In the genomic region with DNA sequence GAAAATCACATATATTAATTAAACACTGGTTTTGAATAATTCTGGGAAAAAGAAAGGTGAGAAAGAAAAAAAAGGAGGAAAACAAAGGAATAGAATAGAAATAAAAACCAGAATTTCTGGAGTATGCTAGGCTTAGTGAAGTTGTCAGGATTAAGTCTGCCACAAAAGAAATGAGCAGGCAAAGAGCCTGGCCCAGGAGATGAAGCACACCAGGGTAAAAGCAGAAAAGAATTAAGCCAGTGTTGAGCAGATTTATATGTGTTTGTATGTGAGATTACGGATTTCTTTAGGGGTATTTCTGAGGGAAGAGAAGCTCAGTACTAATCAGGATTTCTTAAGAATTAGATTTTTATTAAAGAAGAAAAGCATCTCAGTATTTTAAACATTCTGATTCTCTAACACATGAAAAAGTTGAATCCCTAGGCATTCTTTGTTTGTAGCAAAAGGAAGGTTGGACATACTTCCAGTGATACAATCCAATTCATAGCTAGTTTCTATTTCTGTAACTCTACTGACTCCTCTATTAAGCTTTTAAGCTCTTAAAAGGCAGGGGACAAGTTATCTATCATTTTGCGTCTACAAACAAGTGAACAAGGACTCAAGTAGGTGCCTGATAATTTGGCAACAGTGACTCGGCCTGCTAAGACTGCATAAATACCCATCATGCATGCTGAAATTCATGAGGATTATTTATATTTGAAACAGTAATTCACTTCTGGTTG, we compare ENCODE assay signal across 10 cellular contexts.
DNase-seq lines count a peak whose midpoint lies in the region; ATAC-seq and TF ChIP-seq lines count a peak whose summit lies in the region.
"Had no signal": no experiment of that assay in that cellular context is flagged by ENCODE, and none has a peak within 500 bp of the region (broad histone marks: within the 10 kb centered on the region; RNA-seq: fewer than 3 reads in every experiment).

No MANE protein-coding gene starts in this region.

- no peaks in the 10 kb centered on the region for H3K9me3 ChIP-seq in CD8-positive, alpha-beta memory T cell (ENCODE audit: low read length)
- H3K9me3 ChIP-seq in heart right ventricle: no peaks in the 10 kb centered on the region
- H3K9me3 ChIP-seq in endodermal cell (ENCODE audit: control insufficient read depth, low read length): no peaks in the 10 kb centered on the region

- H3K27me3 ChIP-seq in CD8-positive, alpha-beta memory T cell (ENCODE audit: insufficient read depth, low read length, poor library complexity, severe bottlenecking): no peaks in the 10 kb centered on the region
- no peaks in the 10 kb centered on the region for H3K27me3 ChIP-seq in heart right ventricle
- no peaks in the 10 kb centered on the region for H3K27me3 ChIP-seq in rectal smooth muscle tissue (ENCODE audit: control insufficient read depth, insufficient read depth, low read length)
- no peaks in the 10 kb centered on the region for H3K27me3 ChIP-seq in endodermal cell (ENCODE audit: control insufficient read depth, insufficient read depth, low read length, poor library complexity, severe bottlenecking)

- H3K36me3 ChIP-seq in CD8-positive, alpha-beta memory T cell (ENCODE audit: insufficient read depth, low read length): no peaks in the 10 kb centered on the region
- H3K36me3 ChIP-seq in heart right ventricle (peaks cover 0 to 4% (median 0%) of the 10 kb centered on the region in 9 donors), rectal smooth muscle tissue (ENCODE audit: control insufficient read depth, insufficient read depth, low read length) (no peaks in the 10 kb centered on the region), endodermal cell (ENCODE audit: control insufficient read depth, insufficient read depth, low read length) (peaks cover 6% of the 10 kb centered on the region)

- peaks cover 0 to 10% (median 7%) of the 10 kb centered on the region in 3 donors for H3K36me3 Mint-ChIP-seq in CD8-positive, alpha-beta memory T cell
- H3K36me3 Mint-ChIP-seq in WTC11 (no peaks in the 10 kb centered on the region; the same call in 1 of the 2 replicates), endodermal cell (ENCODE audit: low read depth) (no peaks in the 10 kb centered on the region)

- CTCF ChIA-PET in CD8-positive, alpha-beta memory T cell (lab: Charles Lee): interaction anchor here (1.6 kb wide), 1 partner anchor 11 kb away, joined by 5 read pairs; no protein-coding TSS in a partner anchor
- CTCF ChIA-PET in WTC11 (lab: Charles Lee): interaction anchor here (0.6 to 1.3 kb wide), 13 partner anchors 9 to 465 kb away, joined by 3 to 7 read pairs (median 3); no protein-coding TSS in a partner anchor

- DNase-seq in CD8-positive, alpha-beta memory T cell: no peak
- no peak for DNase-seq in WTC11 (ENCODE audit: low spot score)
- DNase-seq in heart right ventricle: no peak
- no peak for DNase-seq in endodermal cell
- no peak for DNase-seq in DMS53 (lab: John Stamatoyannopoulos, UW)
- DNase-seq in NCI-H2171 (lab: John Stamatoyannopoulos, UW): no peak

- H3K27ac Mint-ChIP-seq in CD8-positive, alpha-beta memory T cell: peak overlapping the region in 1 of 8 donors; percentile 66
- H3K27ac Mint-ChIP-seq in WTC11 (peak overlapping the region; percentile 89), endodermal cell (no peak overlapping the region)
- H3K27ac Mint-ChIP-seq: IgD-negative memory B cell had no signal

- no peak for TF ChIP-seq CTCF in WTC11 (IDR thresholded peaks at IDR 0.05)
- no peak for TF ChIP-seq CTCF in heart right ventricle (IDR thresholded peaks at IDR 0.05)
- TF ChIP-seq CTCF in endodermal cell (conservative IDR thresholded peaks at IDR 0.05): no peak

- H3K9ac ChIP-seq in rectal smooth muscle tissue (ENCODE audit: low read length) (no peak overlapping the region), endodermal cell (ENCODE audit: extremely low read depth, low read length, poor library complexity, severe bottlenecking) (no peak overlapping the region)

- POLR2A ChIA-PET in CD8-positive, alpha-beta memory T cell (lab: Charles Lee): no interaction called here
- POLR2A ChIA-PET in WTC11 (lab: Charles Lee): no interaction called here

- peaks cover 7% of the 10 kb centered on the region for H3K4me1 ChIP-seq in CD8-positive, alpha-beta memory T cell (ENCODE audit: insufficient read depth, low read length)
- H3K4me1 ChIP-seq in heart right ventricle (peaks cover 10 to 55% (median 50%) of the 10 kb centered on the region in 9 donors), rectal smooth muscle tissue (ENCODE audit: control insufficient read depth, insufficient read depth, low read length) (peaks cover 33% of the 10 kb centered on the region), endodermal cell (ENCODE audit: control insufficient read depth, insufficient read depth, low read length) (no peaks in the 10 kb centered on the region)

- intact Hi-C loops in heart right ventricle (cut with DNase I): loop anchor here in 4 of 10 donors (5.0 to 10.0 kb wide), 3 partner anchors 37 to 111 kb away; no protein-coding TSS in a partner anchor

- H3K27me3 Mint-ChIP-seq in CD8-positive, alpha-beta memory T cell: no peaks in the 10 kb centered on the region
- H3K27me3 Mint-ChIP-seq in WTC11 (ENCODE audit: low read depth): no peaks in the 10 kb centered on the region
- no peaks in the 10 kb centered on the region for H3K27me3 Mint-ChIP-seq in endodermal cell (ENCODE audit: insufficient read depth)
- H3K27me3 Mint-ChIP-seq: IgD-negative memory B cell had no signal

- no peak overlapping the region for H3K4me3 Mint-ChIP-seq in CD8-positive, alpha-beta memory T cell
- no peak overlapping the region for H3K4me3 Mint-ChIP-seq in WTC11
- H3K4me3 Mint-ChIP-seq in endodermal cell: no peak overlapping the region
- H3K4me3 Mint-ChIP-seq: IgD-negative memory B cell had no signal

- peaks cover 10 to 30% (median 26%) of the 10 kb centered on the region in 3 donors for H3K4me1 Mint-ChIP-seq in CD8-positive, alpha-beta memory T cell
- peaks cover 67% of the 10 kb centered on the region for H3K4me1 Mint-ChIP-seq in WTC11
- peaks cover 22% of the 10 kb centered on the region for H3K4me1 Mint-ChIP-seq in endodermal cell

- no peak for ATAC-seq in WTC11
- ATAC-seq in heart right ventricle: peak in 4 of 8 donors; percentile 20 to 61 (median 43)
- no peak for ATAC-seq in HG02981 (IDR thresholded peaks at IDR 0.05; ENCODE audit: unreplicated experiment)

- 63 to 67% methylated on average over 3 of the region's 3 CpGs for WGBS in heart right ventricle, 2 donors
- WGBS in endodermal cell (ENCODE audit: insufficient coverage in 1 of 2, insufficient read length in 1 of 2), 2 experiments: 92 to 94% methylated on average over 2 to 3 of the region's 3 CpGs

- no peak overlapping the region for H3K4me3 ChIP-seq in CD8-positive, alpha-beta memory T cell (ENCODE audit: low read length)
- no peak overlapping the region for H3K4me3 ChIP-seq in heart right ventricle
- no peak overlapping the region for H3K4me3 ChIP-seq in rectal smooth muscle tissue (ENCODE audit: low read length)
- no peak overlapping the region for H3K4me3 ChIP-seq in endodermal cell (ENCODE audit: low read length)

- H3K9me3 Mint-ChIP-seq in CD8-positive, alpha-beta memory T cell: no peaks in the 10 kb centered on the region
- H3K9me3 Mint-ChIP-seq in WTC11 (no peaks in the 10 kb centered on the region), endodermal cell (no peaks in the 10 kb centered on the region)
- H3K9me3 Mint-ChIP-seq: IgD-negative memory B cell had no signal

- peak overlapping the region; percentile 14 for H3K27ac ChIP-seq in CD8-positive, alpha-beta memory T cell (ENCODE audit: low read depth, low read length)
- H3K27ac ChIP-seq in heart right ventricle (peak overlapping the region; percentile 4 to 69 (median 52)), rectal smooth muscle tissue (ENCODE audit: low read depth, low read length) (peak overlapping the region; percentile 71), endodermal cell (ENCODE audit: low read depth, low read length) (no peak overlapping the region)
- H3K27ac ChIP-seq: VCaP had no signal

TF ChIP-seq in WTC11, 78 proteins besides CTCF, POLR2A, EP300 and RAD21 (continues in another document):
- TF ChIP-seq, protein P1, sequence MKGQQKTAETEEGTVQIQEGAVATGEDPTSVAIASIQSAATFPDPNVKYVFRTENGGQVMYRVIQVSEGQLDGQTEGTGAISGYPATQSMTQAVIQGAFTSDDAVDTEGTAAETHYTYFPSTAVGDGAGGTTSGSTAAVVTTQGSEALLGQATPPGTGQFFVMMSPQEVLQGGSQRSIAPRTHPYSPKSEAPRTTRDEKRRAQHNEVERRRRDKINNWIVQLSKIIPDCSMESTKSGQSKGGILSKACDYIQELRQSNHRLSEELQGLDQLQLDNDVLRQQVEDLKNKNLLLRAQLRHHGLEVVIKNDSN (CRISPR knock-in tag; IDR thresholded peaks at IDR 0.05): no peak
- TF ChIP-seq ZNF121 (CRISPR knock-in tag; IDR thresholded peaks at IDR 0.05) (no peak), ZNF671 (CRISPR knock-in tag; IDR thresholded peaks at IDR 0.05) (no peak), E2F4 (CRISPR knock-in tag; IDR thresholded peaks at IDR 0.05; ENCODE audit: borderline replicate concordance, low read depth) (no peak), HMGA2 (CRISPR knock-in tag; IDR thresholded peaks at IDR 0.05) (no peak), NFYB (CRISPR knock-in tag; conservative IDR thresholded peaks at IDR 0.05; ENCODE audit: low read depth) (no peak), ELF4 (CRISPR knock-in tag; IDR thresholded peaks at IDR 0.05; ENCODE audit: low read depth) (no peak), ZNF317 (CRISPR knock-in tag; IDR thresholded peaks at IDR 0.05; ENCODE audit: borderline replicate concordance, low read depth) (no peak), FOXJ3 (CRISPR knock-in tag; IDR thresholded peaks at IDR 0.05; ENCODE audit: borderline replicate concordance) (no peak), OVOL2 (CRISPR knock-in tag; IDR thresholded peaks at IDR 0.05; ENCODE audit: borderline replicate concordance) (no peak)
- TF ChIP-seq, protein P2, sequence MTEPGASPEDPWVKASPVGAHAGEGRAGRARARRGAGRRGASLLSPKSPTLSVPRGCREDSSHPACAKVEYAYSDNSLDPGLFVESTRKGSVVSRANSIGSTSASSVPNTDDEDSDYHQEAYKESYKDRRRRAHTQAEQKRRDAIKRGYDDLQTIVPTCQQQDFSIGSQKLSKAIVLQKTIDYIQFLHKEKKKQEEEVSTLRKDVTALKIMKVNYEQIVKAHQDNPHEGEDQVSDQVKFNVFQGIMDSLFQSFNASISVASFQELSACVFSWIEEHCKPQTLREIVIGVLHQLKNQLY (CRISPR knock-in tag; IDR thresholded peaks at IDR 0.05): no peak
